Comparison of ENCODE assay signal across 8 cellular contexts in genomic region chr19:42401365-42402303, GRCh38. TPM values are rescaled to one million over a fixed set of nuclear protein-coding genes. Genes with fewer than 3 reads are reported as not detected.
DNase-seq lines count a peak whose midpoint lies in the region; ATAC-seq and TF ChIP-seq lines count a peak whose summit lies in the region.

No MANE protein-coding gene starts in this region.

- peak; percentile 88 for DNase-seq in BE2C
- DNase-seq in NOMO-1 treated with dmso at 0.1 percent for 144 hours (lab: John Stamatoyannopoulos, UW; ENCODE audit: unreplicated experiment): peak; percentile 9
- peak; percentile 66 for DNase-seq in activated T-cell treated with anti-CD3 and anti-CD28 coated beads for 48 hours (ENCODE audit: low read depth)
- DNase-seq in epithelial cell of proximal tubule (ENCODE audit: low read depth): no peak
- peak; percentile 74 for DNase-seq in mucosa of gallbladder (ENCODE audit: low spot score)
- peak; percentile 52 to 61 for DNase-seq in stimulated activated CD8-positive, alpha-beta memory T cell treated with anti-CD3 and anti-CD28 coated beads, Interleukin-4, amount 100 ng/mL, for 1 hour (ENCODE audit: low read depth in 2 of 2, low spot score in 1 of 2)

- CTCF ChIA-PET in HEK293 (lab: Yijun Ruan, JAX): interaction anchor here (0.5 to 3.4 kb wide), 33 partner anchors 8 to 648 kb away, joined by 3 to 33 read pairs (median 4); partner anchors contain the start of genes CNFN and POU2F2

- POLR2A ChIA-PET in HEK293 (lab: Yijun Ruan, JAX): interaction anchor here (0.7 to 1.3 kb wide), 8 partner anchors 12 to 265 kb away, joined by 3 to 6 read pairs (median 4); no protein-coding TSS in a partner anchor

- peak overlapping the region; percentile 50; the same call in 1 of the 2 replicates for H3K27ac ChIP-seq in HEK293 (ENCODE audit: extremely low read depth, low read depth, low read length)

- H3K36me3 ChIP-seq in BE2C: no peaks in the 10 kb centered on the region
- peaks cover 2 to 4% of the 10 kb centered on the region in 2 experiments; a peak in 2 of 3 replicates for H3K36me3 ChIP-seq in HEK293 (ENCODE audit: control insufficient read depth in 2 of 2, insufficient read depth in 1 of 2, low read length in 2 of 2)

- no peaks in the 10 kb centered on the region for H3K27me3 ChIP-seq in BE2C

- TF ChIP-seq CTCF in BE2C (IDR thresholded peaks at IDR 0.05; ENCODE audit: low read depth, low read length) (peak; percentile 87), HEK293 (tag by site-specific recombination; IDR thresholded peaks at IDR 0.05) (peak; percentile 76), epithelial cell of proximal tubule (conservative IDR thresholded peaks at IDR 0.05; ENCODE audit: low read depth, low read length) (peak; percentile 91)

- no peaks in the 10 kb centered on the region; the same call in 1 of the 2 replicates for H3K4me1 ChIP-seq in BE2C
- H3K4me1 ChIP-seq in HEK293 (ENCODE audit: control insufficient read depth, insufficient read depth, low read length): peaks cover 12% of the 10 kb centered on the region

- H3K4me3 ChIP-seq in BE2C (ENCODE audit: low read depth, low read length) (peak overlapping the region; percentile 58), HEK293 (ENCODE audit: low read depth, low read length) (peak overlapping the region; percentile 49), epithelial cell of proximal tubule (ENCODE audit: low read depth, low read length) (peak overlapping the region; percentile 56)

- no peaks in the 10 kb centered on the region for H3K9me3 ChIP-seq in BE2C
- H3K9me3 ChIP-seq in HEK293 (ENCODE audit: control insufficient read depth, insufficient read depth, low read depth, low read length): no peaks in the 10 kb centered on the region

- ATAC-seq in HG02885 (IDR thresholded peaks at IDR 0.05; ENCODE audit: poor library complexity, unreplicated experiment): no peak

TF ChIP-seq in HEK293, 187 proteins besides CTCF, POLR2A, EP300 and RAD21 (continues in another document):
- peak; percentile 82 for TF ChIP-seq ZNF341 (tag by site-specific recombination; IDR thresholded peaks at IDR 0.05; ENCODE audit: low read depth)
- no peak for TF ChIP-seq REPIN1 (tag by site-specific recombination; IDR thresholded peaks at IDR 0.05; ENCODE audit: low read depth)
- TF ChIP-seq ZNF112 (tag by site-specific recombination; IDR thresholded peaks at IDR 0.05): no peak
- no peak for TF ChIP-seq ZNF549 (tag by site-specific recombination; IDR thresholded peaks at IDR 0.05)
- no peak for TF ChIP-seq ZNF639 (tag by site-specific recombination; IDR thresholded peaks at IDR 0.05)
- no peak for TF ChIP-seq ZNF521 (tag by site-specific recombination; IDR thresholded peaks at IDR 0.05)
- no peak for TF ChIP-seq MYNN (tag by site-specific recombination; IDR thresholded peaks at IDR 0.05; ENCODE audit: borderline replicate concordance)
- no peak for TF ChIP-seq ZSCAN18 (tag by site-specific recombination; IDR thresholded peaks at IDR 0.05)
- no peak for TF ChIP-seq ZNF529 (tag by site-specific recombination; IDR thresholded peaks at IDR 0.05; ENCODE audit: insufficient replicate concordance)
- TF ChIP-seq ZNF692 (tag by site-specific recombination; IDR thresholded peaks at IDR 0.05): 0 out of 2 replicates have a peak, but pooled peaks have one; percentile 19
- no peak for TF ChIP-seq GLI4 (tag by site-specific recombination; IDR thresholded peaks at IDR 0.05)
- TF ChIP-seq ZBTB20 (tag by site-specific recombination; IDR thresholded peaks at IDR 0.05): no peak; the same call in 1 of the 2 replicates
- TF ChIP-seq KLF7 (tag by site-specific recombination; IDR thresholded peaks at IDR 0.05; ENCODE audit: borderline replicate concordance): no peak
- TF ChIP-seq ZNF747 (tag by site-specific recombination; IDR thresholded peaks at IDR 0.05): no peak
- peak; percentile 75 for TF ChIP-seq ZBTB26 (tag by site-specific recombination; optimal IDR thresholded peaks at IDR 0.05)
- TF ChIP-seq ZNF280C (tag by site-specific recombination; IDR thresholded peaks at IDR 0.05): no peak
- TF ChIP-seq ZNF571 (tag by site-specific recombination; IDR thresholded peaks at IDR 0.05): no peak
- TF ChIP-seq ATF2 (tag by site-specific recombination; IDR thresholded peaks at IDR 0.05; ENCODE audit: low read depth): no peak

RNA-seq across cellular contexts. Expression of gene CNFN, which starts 11.5 kb away (rescaled TPM):
- polyA plus RNA-seq in BE2C (2012; ENCODE audit: insufficient read depth, insufficient read length, low read depth): 1.5 TPM
- total RNA-seq in epithelial cell of proximal tubule (5.0 and 5.7 TPM in 2 replicates), mucosa of gallbladder (1.9 TPM)

RNA-seq across cellular contexts. Expression of gene LIPE, which starts 25.6 kb away (rescaled TPM):
- 14.8 TPM for polyA plus RNA-seq in BE2C (2012; ENCODE audit: insufficient read depth, insufficient read length, low read depth)
- total RNA-seq in epithelial cell of proximal tubule: 3.7 and 11.4 TPM in 2 replicates
- 20.9 TPM for total RNA-seq in mucosa of gallbladder

RNA-seq across cellular contexts. Expression of gene CXCL17, which starts 41.1 kb away (rescaled TPM):
- polyA plus RNA-seq in BE2C (2012; ENCODE audit: insufficient read depth, insufficient read length, low read depth): not detected
- total RNA-seq in epithelial cell of proximal tubule: not detected in 2 replicates
- 2.1 TPM for total RNA-seq in mucosa of gallbladder
